2 cellular contexts compared by ENCODE assay signal in the genomic region with DNA sequence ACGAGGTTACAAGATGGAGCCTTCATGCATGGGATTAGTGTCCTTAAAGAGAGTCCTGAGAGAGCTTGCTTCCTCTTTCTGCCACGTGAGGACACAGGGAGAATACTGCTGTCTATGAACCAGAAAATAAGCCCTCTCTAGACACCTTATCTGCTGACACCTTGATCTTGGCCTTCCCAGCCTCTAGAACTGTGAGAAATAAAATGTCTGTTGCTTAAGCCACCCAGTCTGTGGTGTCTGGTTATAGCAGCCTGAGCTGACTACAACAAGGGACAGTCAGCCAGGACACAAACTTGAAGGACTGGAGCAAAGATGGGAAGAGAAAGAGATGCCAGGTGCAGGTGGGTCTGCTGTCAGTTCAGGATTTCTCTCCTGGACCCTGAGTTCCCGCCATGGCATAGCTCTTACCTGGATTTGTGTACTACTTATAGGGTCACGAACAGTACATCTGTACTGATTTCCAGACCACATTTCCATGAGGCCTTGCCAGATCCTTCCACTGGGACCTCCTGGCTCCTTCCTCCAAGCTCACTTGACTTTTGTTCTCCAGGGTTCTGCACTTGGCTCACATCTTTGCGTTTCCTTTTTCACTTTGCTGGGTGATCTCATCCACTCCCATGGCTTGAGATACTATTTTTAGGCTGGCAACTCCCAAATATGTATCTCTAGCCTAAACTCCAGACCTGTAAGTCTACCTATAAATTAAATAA.
TF ChIP-seq lines count a peak whose summit lies in the region.

No MANE protein-coding gene starts in this region.

TF ChIP-seq in HepG2, 621 proteins besides CTCF, POLR2A, EP300 and RAD21:
- no peak for TF ChIP-seq MAZ (IDR thresholded peaks at IDR 0.05; ENCODE audit: borderline replicate concordance, low read depth, low read length)
- no peak for TF ChIP-seq MAZ (CRISPR knock-in tag; IDR thresholded peaks at IDR 0.05; ENCODE audit: low read depth)
- TF ChIP-seq MIER2 (CRISPR knock-in tag; IDR thresholded peaks at IDR 0.05), result no peak
- TF ChIP-seq, protein P1, sequence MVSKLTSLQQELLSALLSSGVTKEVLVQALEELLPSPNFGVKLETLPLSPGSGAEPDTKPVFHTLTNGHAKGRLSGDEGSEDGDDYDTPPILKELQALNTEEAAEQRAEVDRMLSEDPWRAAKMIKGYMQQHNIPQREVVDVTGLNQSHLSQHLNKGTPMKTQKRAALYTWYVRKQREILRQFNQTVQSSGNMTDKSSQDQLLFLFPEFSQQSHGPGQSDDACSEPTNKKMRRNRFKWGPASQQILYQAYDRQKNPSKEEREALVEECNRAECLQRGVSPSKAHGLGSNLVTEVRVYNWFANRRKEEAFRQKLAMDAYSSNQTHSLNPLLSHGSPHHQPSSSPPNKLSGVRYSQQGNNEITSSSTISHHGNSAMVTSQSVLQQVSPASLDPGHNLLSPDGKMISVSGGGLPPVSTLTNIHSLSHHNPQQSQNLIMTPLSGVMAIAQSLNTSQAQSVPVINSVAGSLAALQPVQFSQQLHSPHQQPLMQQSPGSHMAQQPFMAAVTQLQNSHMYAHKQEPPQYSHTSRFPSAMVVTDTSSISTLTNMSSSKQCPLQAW (CRISPR knock-in tag; IDR thresholded peaks at IDR 0.05), result no peak

TF ChIP-seq in endothelial cell of umbilical vein, 7 proteins besides CTCF, POLR2A, EP300 and RAD21:
- no peak for TF ChIP-seq EZH2 (IDR thresholded peaks at IDR 0.05; ENCODE audit: borderline replicate concordance, low read depth, low read length, severe bottlenecking)
- TF ChIP-seq GATA2 (IDR thresholded peaks at IDR 0.05; ENCODE audit: insufficient read depth, insufficient read length, low read depth, low read length), result no peak
- TF ChIP-seq POLR2AphosphoS5 (IDR thresholded peaks at IDR 0.05; ENCODE audit: insufficient read depth, low read depth, low read length), result no peak
- TF ChIP-seq MYC (IDR thresholded peaks at IDR 0.05; ENCODE audit: low read depth, low read length), result no peak
- no peak for TF ChIP-seq JUN (IDR thresholded peaks at IDR 0.05; ENCODE audit: borderline replicate concordance, insufficient read depth, insufficient read length, low read depth)
- no peak for TF ChIP-seq FOS (IDR thresholded peaks at IDR 0.05; ENCODE audit: borderline replicate concordance, insufficient read depth, low read length)
- no peak for TF ChIP-seq MAX (IDR thresholded peaks at IDR 0.05; ENCODE audit: insufficient read depth, insufficient read length)
